26 cellular contexts compared by ENCODE assay signal in genomic region chr21:36052860-36053766, GRCh38. TPM values are rescaled to one million over a fixed set of nuclear protein-coding genes. Genes with fewer than 3 reads are reported as not detected.
DNase-seq lines count a peak whose midpoint lies in the region; ATAC-seq and TF ChIP-seq lines count a peak whose summit lies in the region.
"Had no signal": no experiment of that assay in that cellular context is flagged by ENCODE, and none has a peak within 500 bp of the region (broad histone marks: within the 10 kb centered on the region; RNA-seq: fewer than 3 reads in every experiment).

No MANE protein-coding gene starts in this region.

- intact Hi-C loops in esophagus squamous epithelium (cut with DNase I) (loop anchor here (10.0 kb wide), 1 partner anchor 62 kb away; no protein-coding TSS in a partner anchor), vagina (cut with DNase I) (no loop called here)

- peak overlapping the region; percentile 62 to 80 (median 76) for H3K27ac ChIP-seq in esophagus squamous epithelium
- peak overlapping the region; percentile 10 for H3K27ac ChIP-seq in vagina
- H3K27ac ChIP-seq: C4-2B, heart right ventricle, PC-9, right atrium auricular region, spleen, transverse colon, VCaP had no signal

- no peak overlapping the region for H3K4me3 Mint-ChIP-seq in activated naive CD4-positive, alpha-beta T cell treated with anti-CD3 and anti-CD28 coated beads, Interleukin-2, amount 10 ng/mL, durations not matched to agents 7 days and 5 days
- H3K4me3 Mint-ChIP-seq: activated T-cell treated with anti-CD3 and anti-CD28 coated beads, Interleukin-2, amount 50 U/mL, for 72 hours; nephron had no signal

- peak overlapping the region; percentile 72 for H3K27ac Mint-ChIP-seq in activated naive CD4-positive, alpha-beta T cell treated with anti-CD3 and anti-CD28 coated beads, Interleukin-2, amount 10 ng/mL, durations not matched to agents 7 days and 5 days
- H3K27ac Mint-ChIP-seq in activated naive CD4-positive, alpha-beta T cell treated with anti-CD3 and anti-CD28 coated beads, Interleukin-2, amount 50 U/mL, for 72 hours = peak overlapping the region; percentile 39 to 70
- H3K27ac Mint-ChIP-seq: activated T-cell treated with anti-CD3 and anti-CD28 coated beads, Interleukin-2, amount 50 U/mL, for 72 hours; nephron had no signal

- peaks cover 30% of the 10 kb centered on the region for H3K4me1 Mint-ChIP-seq in activated naive CD4-positive, alpha-beta T cell treated with anti-CD3 and anti-CD28 coated beads, Interleukin-2, amount 10 ng/mL, durations not matched to agents 7 days and 5 days

- ATAC-seq in activated naive CD4-positive, alpha-beta T cell treated with anti-CD3 and anti-CD28 coated beads, Interleukin-2, amount 50 U/mL, for 72 hours = peak; percentile 73 to 85
- ATAC-seq in GM19463 (IDR thresholded peaks at IDR 0.05; ENCODE audit: unreplicated experiment) = no peak
- ATAC-seq in GM18870 (IDR thresholded peaks at IDR 0.05; ENCODE audit: unreplicated experiment) = no peak
- ATAC-seq: activated T-cell treated with anti-CD3 and anti-CD28 coated beads, Interleukin-2, amount 50 U/mL, for 72 hours; heart right ventricle had no signal

- CTCF ChIA-PET in activated naive CD4-positive, alpha-beta T cell treated with anti-CD3 and anti-CD28 coated beads, Interleukin-2, amount 10 ng/mL, durations not matched to agents 7 days and 5 days (lab: Charles Lee) = interaction anchor here (1.1 to 2.0 kb wide), 4 partner anchors 12 to 89 kb away, joined by 3 to 6 read pairs (median 4); no protein-coding TSS in a partner anchor

- H3K27me3 ChIP-seq in esophagus squamous epithelium (no peaks in the 10 kb centered on the region), vagina (no peaks in the 10 kb centered on the region)
- H3K27me3 ChIP-seq: heart right ventricle, right atrium auricular region, spleen, transverse colon had no signal

- TF ChIP-seq POLR2A in esophagus squamous epithelium (IDR thresholded peaks at IDR 0.05) = no peak
- no peak for TF ChIP-seq POLR2A in vagina (IDR thresholded peaks at IDR 0.05)

- 17 to 52% methylated on average over 9 to 10 of the region's 10 CpGs for WGBS in esophagus squamous epithelium, 2 donors

- no peak for DNase-seq in activated naive CD4-positive, alpha-beta T cell treated with anti-CD3 and anti-CD28 coated beads, Interleukin-2, amount 10 ng/mL, durations not matched to agents 7 days and 5 days
- no peak for DNase-seq in activated naive CD4-positive, alpha-beta T cell treated with anti-CD3 and anti-CD28 coated beads, Interleukin-2, amount 50 U/mL, for 16 hours
- DNase-seq in activated naive CD4-positive, alpha-beta T cell treated with anti-CD3 and anti-CD28 coated beads, Interleukin-2, amount 50 U/mL, for 72 hours (ENCODE audit: low spot score in 2 of 2) = no peak
- no peak for DNase-seq in esophagus squamous epithelium (lab: John Stamatoyannopoulos, UW)
- DNase-seq in vagina (ENCODE audit: extremely low spot score in 2 of 2) = no peak
- DNase-seq: activated T-cell treated with anti-CD3 and anti-CD28 coated beads, Interleukin-2, amount 50 U/mL, for 72 hours; Calu3; cerebellar nuclear complex; DND-41; foreskin fibroblast; heart right ventricle; NCI-H1417 treated with DMSO at 0.1 percent for 48 hours; NCI-H2081; NCI-H2227 treated with DMSO at 0.1 percent for 48 hours; NCI-H526 treated with DMSO at 0.1 percent for 48 hours; PC-9; Right ventricle myocardium superior; spleen; transverse colon had no signal

- peaks cover 79% of the 10 kb centered on the region for H3K36me3 Mint-ChIP-seq in activated naive CD4-positive, alpha-beta T cell treated with anti-CD3 and anti-CD28 coated beads, Interleukin-2, amount 10 ng/mL, durations not matched to agents 7 days and 5 days
- peaks cover 27 to 58% of the 10 kb centered on the region in 2 donors for H3K36me3 Mint-ChIP-seq in activated naive CD4-positive, alpha-beta T cell treated with anti-CD3 and anti-CD28 coated beads, Interleukin-2, amount 50 U/mL, for 72 hours

- no peaks in the 10 kb centered on the region for H3K9me3 Mint-ChIP-seq in activated naive CD4-positive, alpha-beta T cell treated with anti-CD3 and anti-CD28 coated beads, Interleukin-2, amount 10 ng/mL, durations not matched to agents 7 days and 5 days
- no peaks in the 10 kb centered on the region for H3K9me3 Mint-ChIP-seq in activated naive CD4-positive, alpha-beta T cell treated with anti-CD3 and anti-CD28 coated beads, Interleukin-2, amount 50 U/mL, for 72 hours
- H3K9me3 Mint-ChIP-seq: activated T-cell treated with anti-CD3 and anti-CD28 coated beads, Interleukin-2, amount 50 U/mL, for 72 hours; nephron had no signal

- TF ChIP-seq CTCF in esophagus squamous epithelium (IDR thresholded peaks at IDR 0.05) (no peak), vagina (IDR thresholded peaks at IDR 0.05) (no peak)

- H3K36me3 ChIP-seq in esophagus squamous epithelium (peaks cover 21 to 99% (median 30%) of the 10 kb centered on the region in 3 donors), vagina (peaks cover 0 to 72% of the 10 kb centered on the region in 2 donors)

- H3K4me3 ChIP-seq in esophagus squamous epithelium (no peak overlapping the region), vagina (no peak overlapping the region)
- H3K4me3 ChIP-seq: heart right ventricle, lung, PC-9, right atrium auricular region, spleen, transverse colon had no signal

- H3K9me3 ChIP-seq in esophagus squamous epithelium (no peaks in the 10 kb centered on the region), vagina (no peaks in the 10 kb centered on the region)
- H3K9me3 ChIP-seq: heart right ventricle, right atrium auricular region, spleen, transverse colon had no signal

- no peaks in the 10 kb centered on the region for H3K27me3 Mint-ChIP-seq in activated naive CD4-positive, alpha-beta T cell treated with anti-CD3 and anti-CD28 coated beads, Interleukin-2, amount 10 ng/mL, durations not matched to agents 7 days and 5 days

- H3K4me1 ChIP-seq in esophagus squamous epithelium = peaks cover 7 to 39% (median 16%) of the 10 kb centered on the region in 3 donors
- peaks cover 17% of the 10 kb centered on the region for H3K4me1 ChIP-seq in vagina
- H3K4me1 ChIP-seq: right atrium auricular region had no signal

RNA-seq across cellular contexts. Expression of gene SETD4, which starts 7.2 kb away (rescaled TPM):
- 10 to 100 TPM; 16.7 to 21.5 TPM for total RNA-seq in activated naive CD4-positive, alpha-beta T cell treated with anti-CD3 and anti-CD28 coated beads, Interleukin-2, amount 50 U/mL, for 72 hours
- total RNA-seq in esophagus squamous epithelium = 10 to 100 TPM in 3 of 4 donors, 1 to 10 TPM in 1; 9.9 to 30.1 (median 14.6) TPM
- 28.7 TPM for total RNA-seq in vagina

RNA-seq across cellular contexts. Expression of gene CBR1, which starts 16.7 kb away (rescaled TPM):
- total RNA-seq in activated naive CD4-positive, alpha-beta T cell treated with anti-CD3 and anti-CD28 coated beads, Interleukin-2, amount 50 U/mL, for 72 hours = 10 to 100 TPM; 33.6 to 55.6 TPM
- total RNA-seq in esophagus squamous epithelium (100 to 1,000 TPM; 320 to 932 (median 584) TPM), vagina (369 TPM)

Comparison
In these comparisons a context has a peak if more than half of its experiments do, and no peak if none do; other contexts are left out.
1. ATAC-seq: peak in activated naive CD4-positive, alpha-beta T cell treated with anti-CD3 and anti-CD28 coated beads, Interleukin-2, amount 50 U/mL, for 72 hours (2 of 2); none in GM19463 (single experiment) and GM18870 (single experiment).